ENCODE assay signal across 20 cellular contexts in the genomic region with DNA sequence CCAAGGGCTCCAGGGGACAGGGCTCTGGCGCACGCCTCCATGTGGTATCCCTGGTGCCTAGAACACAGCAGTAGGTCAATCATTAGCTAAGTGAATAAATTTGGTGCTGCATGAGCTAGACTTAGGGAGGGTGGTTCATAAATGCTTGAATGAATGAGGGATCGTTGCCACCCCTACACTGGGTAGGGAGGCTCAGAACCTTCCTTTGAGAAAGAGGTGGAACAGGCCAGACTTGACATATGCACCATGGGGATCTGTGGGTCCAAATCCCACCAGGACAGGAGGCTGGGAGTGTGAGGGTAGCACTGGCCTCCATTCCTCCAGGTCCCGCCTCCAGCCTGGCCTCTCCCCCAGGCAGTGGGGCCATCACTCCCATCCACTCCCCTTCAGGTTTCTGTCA. TPM values are rescaled to one million over a fixed set of nuclear protein-coding genes. Genes with fewer than 3 reads are reported as not detected.
"Had no signal": no experiment of that assay in that cellular context is flagged by ENCODE, and none has a peak within 500 bp of the region (broad histone marks: within the 10 kb centered on the region; RNA-seq: fewer than 3 reads in every experiment).

No MANE protein-coding gene starts in this region.

- DNase-seq: activated CD4-positive, alpha-beta T cell treated with anti-CD3 and anti-CD28 coated beads, Interleukin-2, amount 50 U/mL, for 48 hours; activated T-cell treated with anti-CD3 and anti-CD28 coated beads, Interleukin-2, amount 50 U/mL, for 24 hours; adrenal gland; central memory CD4-positive, alpha-beta T cell; cortex of kidney; effector CD4-positive, alpha-beta T cell; foreskin melanocyte; immature natural killer cell; stimulated activated CD4-positive, alpha-beta T cell treated with anti-CD3 and anti-CD28 coated beads, Interleukin-12 subunit alpha, Interleukin-12 subunit beta, amount 100 ng/mL, for 4 hours; stimulated activated CD4-positive, alpha-beta T cell treated with anti-CD3 and anti-CD28 coated beads, Interleukin-2, amount 100 ng/mL, for 24 hours; thyroid gland had no signal

- H3K4me3 ChIP-seq: adrenal gland, heart left ventricle, thyroid gland had no signal

- H3K4me3 Mint-ChIP-seq: activated naive CD4-positive, alpha-beta T cell treated with anti-CD3 and anti-CD28 coated beads, Interleukin-2, amount 50 U/mL, for 24 hours; activated T-cell treated with anti-CD3 and anti-CD28 coated beads, Interleukin-2, amount 50 U/mL, for 24 hours; immature natural killer cell; stimulated activated effector memory CD8-positive, alpha-beta T cell treated with anti-CD3 and anti-CD28 coated beads, Interleukin-12 subunit alpha, Interleukin-12 subunit beta, amount 100 ng/mL, for 72 hours had no signal

- H3K36me3 ChIP-seq: adrenal gland had no signal

- ATAC-seq: heart left ventricle; stimulated activated effector memory CD8-positive, alpha-beta T cell treated with anti-CD3 and anti-CD28 coated beads, Interleukin-12 subunit alpha, Interleukin-12 subunit beta, amount 100 ng/mL, for 72 hours had no signal

- H3K27ac ChIP-seq: adrenal gland, thyroid gland had no signal

- H3K36me3 Mint-ChIP-seq: activated naive CD4-positive, alpha-beta T cell treated with anti-CD3 and anti-CD28 coated beads, Interleukin-2, amount 50 U/mL, for 24 hours; immature natural killer cell; stimulated activated effector memory CD8-positive, alpha-beta T cell treated with anti-CD3 and anti-CD28 coated beads, Interleukin-12 subunit alpha, Interleukin-12 subunit beta, amount 100 ng/mL, for 72 hours had no signal

- H3K27ac Mint-ChIP-seq: activated naive CD4-positive, alpha-beta T cell treated with anti-CD3 and anti-CD28 coated beads, Interleukin-2, amount 50 U/mL, for 24 hours; immature natural killer cell; stimulated activated effector memory CD8-positive, alpha-beta T cell treated with anti-CD3 and anti-CD28 coated beads, Interleukin-12 subunit alpha, Interleukin-12 subunit beta, amount 100 ng/mL, for 72 hours had no signal

- H3K9me3 ChIP-seq: adrenal gland, heart left ventricle, thyroid gland had no signal

- H3K4me1 Mint-ChIP-seq: activated naive CD4-positive, alpha-beta T cell treated with anti-CD3 and anti-CD28 coated beads, Interleukin-2, amount 50 U/mL, for 24 hours had no signal

- H3K9me3 Mint-ChIP-seq: activated naive CD4-positive, alpha-beta T cell treated with anti-CD3 and anti-CD28 coated beads, Interleukin-2, amount 50 U/mL, for 24 hours; activated T-cell treated with anti-CD3 and anti-CD28 coated beads, Interleukin-2, amount 50 U/mL, for 24 hours; immature natural killer cell; stimulated activated effector memory CD8-positive, alpha-beta T cell treated with anti-CD3 and anti-CD28 coated beads, Interleukin-12 subunit alpha, Interleukin-12 subunit beta, amount 100 ng/mL, for 72 hours had no signal

- H3K27me3 ChIP-seq: adrenal gland, heart left ventricle, thyroid gland had no signal

- H3K27me3 Mint-ChIP-seq: activated naive CD4-positive, alpha-beta T cell treated with anti-CD3 and anti-CD28 coated beads, Interleukin-2, amount 50 U/mL, for 24 hours; activated T-cell treated with anti-CD3 and anti-CD28 coated beads, Interleukin-2, amount 50 U/mL, for 24 hours had no signal

RNA-seq across cellular contexts. Expression of a gene that starts 13.8 kb away (rescaled TPM):
- polyA plus RNA-seq: immature natural killer cell had no signal

RNA-seq across cellular contexts. Expression of a gene that starts 29.6 kb away (rescaled TPM):
- total RNA-seq: adrenal gland; fibroblast of lung; heart left ventricle; mesenteric fat pad; osteocyte; pulmonary artery endothelial cell; T-helper 1 cell treated with Interleukin-12 subunit alpha and Interleukin-12 subunit beta and Interleukin-4 antibody, amounts not matched to agents 30 ng/mL and 1 ng/mL, for 36 hours; thyroid gland had no signal
- polyA plus RNA-seq: fibroblast of lung, immature natural killer cell, neural cell had no signal
